In genomic region chr17:82239401-82239925, GRCh38 we compare ENCODE assay signal across 11 cellular contexts. TPM values are rescaled to one million over a fixed set of nuclear protein-coding genes. Genes with fewer than 3 reads are reported as not detected.
A peak's percentile ranks its signal among the peaks of the same experiment; 100 is the strongest.
DNase-seq lines count a peak whose midpoint lies in the region; ATAC-seq and TF ChIP-seq lines count a peak whose summit lies in the region.
"Had no signal": no experiment of that assay in that cellular context is flagged by ENCODE, and none has a peak within 500 bp of the region (broad histone marks: within the 10 kb centered on the region; RNA-seq: fewer than 3 reads in every experiment).

No MANE protein-coding gene starts in this region.

- no peaks in the 10 kb centered on the region for H3K27me3 ChIP-seq in heart right ventricle
- H3K27me3 ChIP-seq in right atrium auricular region, result no peaks in the 10 kb centered on the region
- no peaks in the 10 kb centered on the region for H3K27me3 ChIP-seq in adrenal gland
- no peaks in the 10 kb centered on the region for H3K27me3 ChIP-seq in mucosa of stomach (ENCODE audit: control insufficient read depth, insufficient read depth, low read length)
- H3K27me3 ChIP-seq: MG63, pancreas had no signal

- no peak for ATAC-seq in heart right ventricle
- no peak for ATAC-seq in HG03095 (IDR thresholded peaks at IDR 0.05; ENCODE audit: unreplicated experiment)
- ATAC-seq in GM18909 (IDR thresholded peaks at IDR 0.05; ENCODE audit: poor library complexity, unreplicated experiment), result no peak
- no peak for ATAC-seq in HG02678 (IDR thresholded peaks at IDR 0.05; ENCODE audit: unreplicated experiment)

- TF ChIP-seq POLR2A in adrenal gland (IDR thresholded peaks at IDR 0.05), result no peak

- DNase-seq in heart right ventricle, result no peak
- DNase-seq in right atrium auricular region (ENCODE audit: low spot score), result no peak
- DNase-seq in adrenal gland, result peak in 2 of 7 donors; percentile 27 to 38
- DNase-seq in ureter (ENCODE audit: low spot score), result no peak
- DNase-seq: MG63, NCI-H748 treated with DMSO at 0.1 percent for 48 hours had no signal

- peaks cover 0 to 76% (median 9%) of the 10 kb centered on the region in 9 donors for H3K36me3 ChIP-seq in heart right ventricle
- peaks cover 20% of the 10 kb centered on the region for H3K36me3 ChIP-seq in right atrium auricular region
- peaks cover 0 to 31% of the 10 kb centered on the region in 2 donors for H3K36me3 ChIP-seq in adrenal gland (replicated peaks in 1 of 2)
- peaks cover 10% of the 10 kb centered on the region for H3K36me3 ChIP-seq in mucosa of stomach (ENCODE audit: control insufficient read depth, insufficient read depth, low read length)

- H3K9me3 ChIP-seq in heart right ventricle (no peaks in the 10 kb centered on the region), right atrium auricular region (no peaks in the 10 kb centered on the region), adrenal gland (replicated peaks in 1 of 3) (no peaks in the 10 kb centered on the region), mucosa of stomach (ENCODE audit: control insufficient read depth, low read length) (no peaks in the 10 kb centered on the region)
- H3K9me3 ChIP-seq: MG63, pancreas had no signal

- TF ChIP-seq CTCF in heart right ventricle (IDR thresholded peaks at IDR 0.05) (no peak), right atrium auricular region (IDR thresholded peaks at IDR 0.05) (no peak), adrenal gland (IDR thresholded peaks at IDR 0.05) (no peak)

- intact Hi-C loops in heart right ventricle (cut with DNase I), result loop anchor here in 6 of 10 donors (5.0 to 10.0 kb wide), 3 partner anchors 33 to 85 kb away; partner anchors contain the start of gene CSNK1D (in 2 of the 6)
- intact Hi-C loops in adrenal gland (cut with DNase I), result loop anchor here (2.0 to 5.0 kb wide), 2 partner anchors 81 to 83 kb away; no protein-coding TSS in a partner anchor

- H3K9ac ChIP-seq in mucosa of stomach (ENCODE audit: low read length), result peak overlapping the region; percentile 7

- peak overlapping the region in 3 of 10 donors; percentile 10 to 37 (median 19) for H3K4me3 ChIP-seq in heart right ventricle
- no peak overlapping the region for H3K4me3 ChIP-seq in right atrium auricular region
- H3K4me3 ChIP-seq in adrenal gland, result no peak overlapping the region
- no peak overlapping the region for H3K4me3 ChIP-seq in mucosa of stomach (ENCODE audit: low read length)
- H3K4me3 ChIP-seq: MG63, pancreas had no signal

- peaks cover 56 to 97% (median 76%) of the 10 kb centered on the region in 9 donors for H3K4me1 ChIP-seq in heart right ventricle
- peaks cover 0 to 81% of the 10 kb centered on the region in 2 donors for H3K4me1 ChIP-seq in right atrium auricular region
- peaks cover 54 to 74% of the 10 kb centered on the region in 2 donors for H3K4me1 ChIP-seq in adrenal gland (replicated peaks in 1 of 2)
- peaks cover 88% of the 10 kb centered on the region for H3K4me1 ChIP-seq in mucosa of stomach (ENCODE audit: control insufficient read depth, insufficient read depth, low read length)

- peak overlapping the region in 9 of 10 donors; percentile 33 to 84 (median 61) for H3K27ac ChIP-seq in heart right ventricle
- H3K27ac ChIP-seq in right atrium auricular region, result peak overlapping the region in 1 of 2 donors; percentile 78
- H3K27ac ChIP-seq in adrenal gland, result peak overlapping the region in 4 of 5 donors; percentile 45 to 91 (median 88)

- 82% methylated on average over 17 of the region's 17 CpGs for WGBS in heart right ventricle, 2 donors
- 68 to 81% (median 70%) methylated on average over 5 to 17 of the region's 17 CpGs for WGBS in adrenal gland, 4 donors

RNA-seq across cellular contexts. Expression of gene SLC16A3, which starts 10.6 kb away (rescaled TPM):
- 10 to 100 TPM in 5 of 10 donors, 1 to 10 TPM in 5; 4.8 to 65.3 (median 10.1) TPM for total RNA-seq in heart right ventricle
- 10 to 100 TPM in 1 of 2 donors, 1 to 10 TPM in 1; 8.4 to 33.6 TPM for polyA plus RNA-seq in heart right ventricle
- total RNA-seq in right atrium auricular region, result 10 to 100 TPM in 1 of 2 donors, 1 to 10 TPM in 1; 5.0 to 19.5 TPM
- total RNA-seq in adrenal gland, result 10 to 100 TPM; 21.9 to 58.6 (median 40.1) TPM
- polyA plus RNA-seq in adrenal gland, result 10 to 100 TPM in 2 of 3 donors, 1 to 10 TPM in 1; 2.7 to 14.4 (median 10.5) TPM
- 44.2 TPM for total RNA-seq in ureter

RNA-seq across cellular contexts. Expression of gene CCDC57, which starts 26.8 kb away (rescaled TPM):
- 10 to 100 TPM in 8 of 10 donors, 1 to 10 TPM in 2; 7.0 to 16.2 (median 10.7) TPM for total RNA-seq in heart right ventricle
- 10 to 100 TPM in 1 of 2 donors, 1 to 10 TPM in 1; 9.4 to 34.5 TPM for polyA plus RNA-seq in heart right ventricle
- 1 to 10 TPM; 5.1 to 7.4 TPM for total RNA-seq in right atrium auricular region
- total RNA-seq in adrenal gland, result 10 to 100 TPM; 14.7 to 51.3 (median 28.8) TPM
- 100 to 1,000 TPM in 2 of 3 donors, 1 to 10 TPM in 1; 7.1 to 275 (median 129) TPM for polyA plus RNA-seq in adrenal gland
- 108 TPM for total RNA-seq in ureter

RNA-seq across cellular contexts. Expression of gene CSNK1D, which starts 34.0 kb away (rescaled TPM):
- total RNA-seq in heart right ventricle, result 10 to 100 TPM; 56.8 to 72.7 (median 67.8) TPM
- polyA plus RNA-seq in heart right ventricle, result 10 to 100 TPM; 54.4 to 58.1 TPM
- total RNA-seq in right atrium auricular region, result 10 to 100 TPM; 31.3 to 32.9 TPM
- total RNA-seq in adrenal gland, result 100 to 1,000 TPM in 4 of 8 donors, 10 to 100 TPM in 4; 49.8 to 185 (median 97.4) TPM
- 100 to 1,000 TPM; 126 to 171 (median 153) TPM for polyA plus RNA-seq in adrenal gland
- 170 TPM for total RNA-seq in ureter
